9 cellular contexts compared by ENCODE assay signal in the genomic region with DNA sequence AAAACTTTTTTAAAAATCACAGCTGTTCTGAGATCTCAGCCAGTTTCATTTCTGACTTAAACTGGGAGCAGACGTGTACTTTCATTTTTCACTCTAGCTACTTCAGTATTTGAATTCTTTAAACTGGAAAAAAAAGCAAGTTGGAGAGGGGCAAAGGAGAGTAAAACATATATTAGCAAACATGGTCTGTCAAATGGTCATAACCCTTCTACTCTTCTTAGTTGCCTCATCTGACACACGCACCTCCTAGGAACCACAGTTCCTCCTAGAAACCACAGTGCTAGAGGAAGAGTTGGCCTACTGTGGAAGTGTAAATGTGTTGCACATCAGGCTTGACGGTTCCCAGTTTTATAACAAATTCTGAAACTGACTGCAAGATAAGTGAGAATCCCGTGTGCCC. TPM values are rescaled to one million over a fixed set of nuclear protein-coding genes. Genes with fewer than 3 reads are reported as not detected.
DNase-seq lines count a peak whose midpoint lies in the region; ATAC-seq and TF ChIP-seq lines count a peak whose summit lies in the region.
"Had no signal": no experiment of that assay in that cellular context is flagged by ENCODE, and none has a peak within 500 bp of the region (broad histone marks: within the 10 kb centered on the region; RNA-seq: fewer than 3 reads in every experiment).

No MANE protein-coding gene starts in this region.

- TF ChIP-seq POLR2A in Peyer's patch (IDR thresholded peaks at IDR 0.05) (no peak), ovary (IDR thresholded peaks at IDR 0.05) (no peak)

- H3K36me3 ChIP-seq in Peyer's patch = peaks cover 0 to 96% (median 0%) of the 10 kb centered on the region in 3 donors
- no peaks in the 10 kb centered on the region for H3K36me3 ChIP-seq in ovary

- H3K9me3 ChIP-seq in Peyer's patch (no peaks in the 10 kb centered on the region), ovary (no peaks in the 10 kb centered on the region)

- H3K27ac Mint-ChIP-seq in naive B cell = peak overlapping the region in 5 of 6 donors; percentile 36 to 92 (median 44)

- H3K4me3 Mint-ChIP-seq in naive B cell = no peak overlapping the region

- H3K27ac ChIP-seq in Peyer's patch (no peak overlapping the region), ovary (no peak overlapping the region)

- no peaks in the 10 kb centered on the region for H3K27me3 Mint-ChIP-seq in naive B cell

- H3K27me3 ChIP-seq in Peyer's patch (no peaks in the 10 kb centered on the region), ovary (no peaks in the 10 kb centered on the region)

- H3K4me1 ChIP-seq in Peyer's patch = no peaks in the 10 kb centered on the region
- no peaks in the 10 kb centered on the region for H3K4me1 ChIP-seq in ovary (ENCODE audit: insufficient read depth)

- no peaks in the 10 kb centered on the region for H3K9me3 Mint-ChIP-seq in naive B cell

- WGBS in ovary, 3 donors = 31 to 57% (median 34%) methylated on average over 4 of the region's 4 CpGs

- H3K36me3 Mint-ChIP-seq in naive B cell = peaks cover 25 to 27% of the 10 kb centered on the region in 2 donors

- TF ChIP-seq CTCF in Peyer's patch (IDR thresholded peaks at IDR 0.05) (no peak), ovary (IDR thresholded peaks at IDR 0.05) (no peak)

- intact Hi-C loops in ovary (cut with DNase I) = no loop called here

- peaks cover 12 to 23% (median 14%) of the 10 kb centered on the region in 3 donors for H3K4me1 Mint-ChIP-seq in naive B cell

- H3K4me3 ChIP-seq in Peyer's patch (no peak overlapping the region), ovary (no peak overlapping the region)

- peak; percentile 70 for ATAC-seq in GM18907 (IDR thresholded peaks at IDR 0.05; ENCODE audit: unreplicated experiment)
- peak; percentile 78 for ATAC-seq in GM21825 (IDR thresholded peaks at IDR 0.05; ENCODE audit: unreplicated experiment)
- ATAC-seq in HG03565 (IDR thresholded peaks at IDR 0.05; ENCODE audit: unreplicated experiment) = peak; percentile 53
- ATAC-seq in naive B cell (ENCODE audit: low read depth in 2 of 2) = peak in 1 of 2 donors; percentile 24

- DNase-seq in naive B cell = no peak
- DNase-seq in Peyer's patch = no peak
- DNase-seq in ovary = no peak
- no peak for DNase-seq in cerebellar cortex (ENCODE audit: low spot score)
- DNase-seq: activated CD4-positive, alpha-beta T cell treated with anti-CD3 and anti-CD28 coated beads for 4 hours; kidney had no signal

- TF ChIP-seq EP300 in ovary (IDR thresholded peaks at IDR 0.05) = no peak

RNA-seq across cellular contexts. Expression of a gene that starts 47.2 kb away (rescaled TPM):
- polyA plus RNA-seq in naive B cell (ENCODE audit: low read depth in 6 of 6) (100 to 1,000 TPM in 1 of 6 donors, 10 to 100 TPM in 5; 60.7 to 140 (median 67.0) TPM), ovary (100 to 1,000 TPM in 1 of 2 donors, 10 to 100 TPM in 1; 59.6 to 122 TPM)
- total RNA-seq in Peyer's patch (100 to 1,000 TPM in 2 of 4 donors, 10 to 100 TPM in 2; 19.8 to 189 (median 107) TPM), ovary (10 to 100 TPM; 57.7 to 93.3 (median 70.6) TPM)

RNA-seq across cellular contexts. Expression of a gene that starts 58.0 kb away (rescaled TPM):
- polyA plus RNA-seq in naive B cell (ENCODE audit: low read depth in 6 of 6) (10 to 100 TPM in 4 of 6 donors, 1 to 10 TPM in 2; 4.3 to 21.6 (median 10.9) TPM), ovary (10 to 100 TPM in 1 of 2 donors, 1 to 10 TPM in 1; 1.9 to 18.7 TPM)
- total RNA-seq in Peyer's patch (10 to 100 TPM; 19.8 to 29.9 (median 24.8) TPM), ovary (1 to 10 TPM; 2.0 to 7.3 (median 5.7) TPM)
